ENCODE assay signal across 8 cellular contexts in genomic region chrX:154443479-154443910, GRCh38. TPM values are rescaled to one million over a fixed set of nuclear protein-coding genes. Genes with fewer than 3 reads are reported as not detected.
DNase-seq lines count a peak whose midpoint lies in the region; ATAC-seq lines count a peak whose summit lies in the region.

No MANE protein-coding gene starts in this region.

- H3K27ac Mint-ChIP-seq in activated T-helper 2 cell treated with anti-CD3 and anti-CD28 coated beads, Interferon-gamma antibody, Interleukin-2, Interleukin-4, amounts not matched to agents 10 μg/mL and 5 μg/mL and 100 μg/mL, durations not matched to agents 14 hours and 24 hours and 36 hours: peak overlapping the region; percentile 50

- no peaks in the 10 kb centered on the region for H3K27me3 Mint-ChIP-seq in activated T-helper 2 cell treated with anti-CD3 and anti-CD28 coated beads, Interferon-gamma antibody, Interleukin-2, Interleukin-4, amounts not matched to agents 10 μg/mL and 5 μg/mL and 100 μg/mL, durations not matched to agents 14 hours and 24 hours and 36 hours (ENCODE audit: low read depth)

- no peaks in the 10 kb centered on the region for H3K27me3 ChIP-seq in iPS-18a (ENCODE audit: control insufficient read depth, insufficient read depth, low read length)

- intact Hi-C loops in Right ventricle myocardium inferior (cut with DNase I): loop anchor here (5.0 kb wide), 1 partner anchor 34 kb away; the partner anchor contains the start of gene LAGE3
- intact Hi-C loops in cardiac septum (cut with DNase I): loop anchor here (10.0 kb wide), 1 partner anchor 49 kb away; the partner anchor contains the start of gene RPL10
- intact Hi-C loops in activated T-helper 2 cell treated with anti-CD3 and anti-CD28 coated beads, Interferon-gamma antibody, Interleukin-2, Interleukin-4, amounts not matched to agents 10 μg/mL and 5 μg/mL and 100 μg/mL, durations not matched to agents 14 hours and 24 hours and 36 hours (cut with micrococcal nuclease): loop anchor here (5.0 kb wide), 1 partner anchor 34 kb away; the partner anchor contains the start of gene LAGE3

- peak overlapping the region; percentile 75 for H3K4me3 Mint-ChIP-seq in activated T-helper 2 cell treated with anti-CD3 and anti-CD28 coated beads, Interferon-gamma antibody, Interleukin-2, Interleukin-4, amounts not matched to agents 10 μg/mL and 5 μg/mL and 100 μg/mL, durations not matched to agents 14 hours and 24 hours and 36 hours (ENCODE audit: low read depth)

- H3K9me3 Mint-ChIP-seq in activated T-helper 2 cell treated with anti-CD3 and anti-CD28 coated beads, Interferon-gamma antibody, Interleukin-2, Interleukin-4, amounts not matched to agents 10 μg/mL and 5 μg/mL and 100 μg/mL, durations not matched to agents 14 hours and 24 hours and 36 hours: no peaks in the 10 kb centered on the region

- peaks cover 11% of the 10 kb centered on the region for H3K36me3 ChIP-seq in iPS-18a (ENCODE audit: control insufficient read depth, low read depth, low read length)

- no peaks in the 10 kb centered on the region for H3K4me1 ChIP-seq in iPS-18a (ENCODE audit: control insufficient read depth, low read depth, low read length)

- H3K4me3 ChIP-seq in iPS-18a (ENCODE audit: low read length): peak overlapping the region; percentile 21

- no peak overlapping the region for H3K27ac ChIP-seq in iPS-18a (ENCODE audit: low read length)
- peak overlapping the region; percentile 84 for H3K27ac ChIP-seq in temporal lobe (ENCODE audit: low read depth, low read length)

- peaks cover 3% of the 10 kb centered on the region for H3K4me1 Mint-ChIP-seq in activated T-helper 2 cell treated with anti-CD3 and anti-CD28 coated beads, Interferon-gamma antibody, Interleukin-2, Interleukin-4, amounts not matched to agents 10 μg/mL and 5 μg/mL and 100 μg/mL, durations not matched to agents 14 hours and 24 hours and 36 hours (ENCODE audit: low read depth)

- peak; percentile 7 for ATAC-seq in Right ventricle myocardium inferior

- H3K9me3 ChIP-seq in iPS-18a (ENCODE audit: control insufficient read depth, low read depth, low read length): no peaks in the 10 kb centered on the region

- peaks cover 30% of the 10 kb centered on the region for H3K36me3 Mint-ChIP-seq in activated T-helper 2 cell treated with anti-CD3 and anti-CD28 coated beads, Interferon-gamma antibody, Interleukin-2, Interleukin-4, amounts not matched to agents 10 μg/mL and 5 μg/mL and 100 μg/mL, durations not matched to agents 14 hours and 24 hours and 36 hours (ENCODE audit: low read depth)

- H3K9ac ChIP-seq in iPS-18a (ENCODE audit: low read length): no peak overlapping the region

- DNase-seq in Right ventricle myocardium inferior (ENCODE audit: missing footprints): no peak
- no peak for DNase-seq in cardiac septum (ENCODE audit: low spot score)
- DNase-seq in activated T-helper 2 cell treated with anti-CD3 and anti-CD28 coated beads, Interferon-gamma antibody, Interleukin-2, Interleukin-4, amounts not matched to agents 10 μg/mL and 5 μg/mL and 100 μg/mL, durations not matched to agents 14 hours and 24 hours and 36 hours (ENCODE audit: low spot score): no peak
- DNase-seq in germinal center (ENCODE audit: low spot score): no peak
- no peak for DNase-seq in activated gamma-delta T cell treated with Interleukin-2 at 50 U/mL for 16 hours
- DNase-seq in NOMO-1 treated with DMSO at 0.1 percent for 48 hours (lab: John Stamatoyannopoulos, UW; ENCODE audit: unreplicated experiment): no peak

RNA-seq across cellular contexts. Expression of gene FAM50A, which starts 0.4 kb away (rescaled TPM):
- total RNA-seq in Right ventricle myocardium inferior (47.3 TPM), cardiac septum (43.7 TPM), temporal lobe (15.5 TPM)
- total RNA-seq in activated T-helper 2 cell treated with anti-CD3 and anti-CD28 coated beads, Interferon-gamma antibody, Interleukin-2, Interleukin-4, amounts not matched to agents 10 μg/mL and 5 μg/mL and 100 μg/mL, durations not matched to agents 14 hours and 24 hours and 36 hours: 79.6 and 84.1 TPM in 2 replicates

RNA-seq across cellular contexts. Expression of gene GDI1, which starts 6.5 kb away (rescaled TPM):
- total RNA-seq in Right ventricle myocardium inferior: 85.2 TPM
- 114 TPM for total RNA-seq in cardiac septum
- 115 and 117 TPM in 2 replicates for total RNA-seq in activated T-helper 2 cell treated with anti-CD3 and anti-CD28 coated beads, Interferon-gamma antibody, Interleukin-2, Interleukin-4, amounts not matched to agents 10 μg/mL and 5 μg/mL and 100 μg/mL, durations not matched to agents 14 hours and 24 hours and 36 hours
- 284 TPM for total RNA-seq in temporal lobe

RNA-seq across cellular contexts. Expression of gene PLXNA3, which starts 14.6 kb away (rescaled TPM):
- 23.2 TPM for total RNA-seq in Right ventricle myocardium inferior
- total RNA-seq in cardiac septum: 46.9 TPM
- 62.1 and 62.5 TPM in 2 replicates for total RNA-seq in activated T-helper 2 cell treated with anti-CD3 and anti-CD28 coated beads, Interferon-gamma antibody, Interleukin-2, Interleukin-4, amounts not matched to agents 10 μg/mL and 5 μg/mL and 100 μg/mL, durations not matched to agents 14 hours and 24 hours and 36 hours
- 17.7 TPM for total RNA-seq in temporal lobe

RNA-seq across cellular contexts. Expression of gene ATP6AP1, which starts 15.0 kb away (rescaled TPM):
- total RNA-seq in Right ventricle myocardium inferior (83.0 TPM), cardiac septum (86.1 TPM), temporal lobe (41.8 TPM)
- total RNA-seq in activated T-helper 2 cell treated with anti-CD3 and anti-CD28 coated beads, Interferon-gamma antibody, Interleukin-2, Interleukin-4, amounts not matched to agents 10 μg/mL and 5 μg/mL and 100 μg/mL, durations not matched to agents 14 hours and 24 hours and 36 hours: 47.4 and 48.9 TPM in 2 replicates

RNA-seq across cellular contexts. Expression of gene TAFAZZIN, which starts 32.2 kb away (rescaled TPM):
- total RNA-seq in Right ventricle myocardium inferior: 36.1 TPM
- total RNA-seq in cardiac septum: 41.6 TPM
- 77.3 TPM in 2 replicates for total RNA-seq in activated T-helper 2 cell treated with anti-CD3 and anti-CD28 coated beads, Interferon-gamma antibody, Interleukin-2, Interleukin-4, amounts not matched to agents 10 μg/mL and 5 μg/mL and 100 μg/mL, durations not matched to agents 14 hours and 24 hours and 36 hours
- total RNA-seq in temporal lobe: 9.3 TPM
